Comparison of ENCODE assay signal across 20 cellular contexts in genomic region chr1:10957151-10957550, GRCh38.
"Had no signal": no experiment of that assay in that cellular context is flagged by ENCODE, and none has a peak within 500 bp of the region (broad histone marks: within the 10 kb centered on the region; RNA-seq: fewer than 3 reads in every experiment).

No MANE protein-coding gene starts in this region.

- ATAC-seq: activated T-cell treated with anti-CD3 and anti-CD28 coated beads, Interleukin-2, amount 50 U/mL, for 72 hours; left colon; naive thymus-derived CD8-positive, alpha-beta T cell had no signal

- DNase-seq: activated CD4-positive, alpha-beta T cell treated with anti-CD3 and anti-CD28 coated beads, Interleukin-2, amount 10 ng/mL, durations not matched to agents 7 days and 5 days; activated CD8-positive, alpha-beta memory T cell treated with anti-CD3 and anti-CD28 coated beads, Interleukin-2, amount 50 U/mL, for 48 hours; activated gamma-delta T cell; activated T-cell treated with anti-CD3 and anti-CD28 coated beads, Interleukin-2, amount 50 U/mL, for 72 hours; amniotic stem cell; central memory CD4-positive, alpha-beta T cell; effector CD4-positive, alpha-beta T cell; foreskin fibroblast; glutamatergic neuron; left colon; mammary epithelial cell; naive thymus-derived CD8-positive, alpha-beta T cell; retina; small intestine; stimulated activated CD4-positive, alpha-beta T cell treated with anti-CD3 and anti-CD28 coated beads, Interleukin-4, amount 100 ng/mL, for 24 hours; stimulated activated naive CD4-positive, alpha-beta T cell; uterus had no signal

- H3K4me1 ChIP-seq: uterus had no signal

- H3K4me3 ChIP-seq: coronary artery, tibial nerve, uterus had no signal

- H3K27me3 ChIP-seq: neutrophil, tibial nerve, uterus had no signal

- H3K9me3 ChIP-seq: neutrophil, uterus had no signal

- H3K27ac ChIP-seq: coronary artery, neutrophil, tibial nerve, uterus had no signal

- H3K36me3 ChIP-seq: neutrophil, tibial nerve, uterus had no signal
